1 cellular context compared by ENCODE assay signal in the genomic region with DNA sequence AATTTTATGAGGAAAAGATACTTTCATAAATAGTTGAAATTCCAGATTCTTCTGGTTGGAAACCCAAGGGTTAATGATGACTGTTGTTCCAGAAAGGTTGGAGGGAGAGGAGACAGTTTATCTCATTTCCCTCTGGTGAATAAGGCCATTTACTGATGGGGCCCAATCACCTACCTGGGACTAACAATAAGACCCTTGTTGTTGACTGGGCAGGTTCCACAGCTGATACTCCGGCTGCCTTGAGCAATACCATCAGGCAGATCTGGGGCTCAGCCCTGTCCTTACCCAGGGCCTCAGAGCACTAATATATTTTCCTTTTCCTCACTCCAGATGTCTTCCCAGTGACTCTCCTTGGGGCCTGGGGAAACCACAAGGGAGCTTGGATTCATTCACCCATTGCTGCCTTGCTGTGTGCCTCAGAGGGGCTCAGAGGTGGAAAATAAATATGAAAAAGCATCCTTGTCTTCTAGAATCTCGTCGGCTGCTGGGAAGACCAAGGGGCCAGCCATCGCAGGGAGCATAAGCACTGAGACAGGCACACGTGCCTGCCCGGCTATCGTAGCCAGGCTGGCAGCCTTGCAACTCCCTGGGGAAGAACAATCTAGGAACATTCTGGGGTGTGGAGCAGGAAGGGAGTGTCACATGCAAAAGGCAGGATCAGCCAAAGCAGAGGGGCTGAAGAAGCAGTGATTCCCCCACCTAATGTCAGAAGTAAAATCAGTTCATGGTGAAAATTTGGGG.
TF ChIP-seq lines count a peak whose summit lies in the region.

No MANE protein-coding gene starts in this region.

TF ChIP-seq in HepG2, 621 proteins besides CTCF, POLR2A, EP300 and RAD21 (continued from another document and continues in another):
- no peak for TF ChIP-seq ZNF264 (CRISPR knock-in tag; IDR thresholded peaks at IDR 0.05)
- TF ChIP-seq, protein P1, sequence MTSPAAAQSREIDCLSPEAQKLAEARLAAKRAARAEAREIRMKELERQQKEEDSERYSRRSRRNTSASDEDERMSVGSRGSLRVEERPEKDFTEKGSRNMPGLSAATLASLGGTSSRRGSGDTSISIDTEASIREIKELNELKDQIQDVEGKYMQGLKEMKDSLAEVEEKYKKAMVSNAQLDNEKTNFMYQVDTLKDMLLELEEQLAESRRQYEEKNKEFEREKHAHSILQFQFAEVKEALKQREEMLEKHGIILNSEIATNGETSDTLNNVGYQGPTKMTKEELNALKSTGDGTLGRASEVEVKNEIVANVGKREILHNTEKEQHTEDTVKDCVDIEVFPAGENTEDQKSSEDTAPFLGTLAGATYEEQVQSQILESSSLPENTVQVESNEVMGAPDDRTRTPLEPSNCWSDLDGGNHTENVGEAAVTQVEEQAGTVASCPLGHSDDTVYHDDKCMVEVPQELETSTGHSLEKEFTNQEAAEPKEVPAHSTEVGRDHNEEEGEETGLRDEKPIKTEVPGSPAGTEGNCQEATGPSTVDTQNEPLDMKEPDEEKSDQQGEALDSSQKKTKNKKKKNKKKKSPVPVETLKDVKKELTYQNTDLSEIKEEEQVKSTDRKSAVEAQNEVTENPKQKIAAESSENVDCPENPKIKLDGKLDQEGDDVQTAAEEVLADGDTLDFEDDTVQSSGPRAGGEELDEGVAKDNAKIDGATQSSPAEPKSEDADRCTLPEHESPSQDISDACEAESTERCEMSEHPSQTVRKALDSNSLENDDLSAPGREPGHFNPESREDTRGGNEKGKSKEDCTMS (CRISPR knock-in tag; conservative IDR thresholded peaks at IDR 0.05), result no peak
- TF ChIP-seq MEIS2 (CRISPR knock-in tag; IDR thresholded peaks at IDR 0.05), result no peak
- no peak for TF ChIP-seq TSC22D2 (CRISPR knock-in tag; IDR thresholded peaks at IDR 0.05; ENCODE audit: borderline replicate concordance)
- no peak for TF ChIP-seq SRF (IDR thresholded peaks at IDR 0.05; ENCODE audit: low read depth, low read length)
- TF ChIP-seq, protein P2, sequence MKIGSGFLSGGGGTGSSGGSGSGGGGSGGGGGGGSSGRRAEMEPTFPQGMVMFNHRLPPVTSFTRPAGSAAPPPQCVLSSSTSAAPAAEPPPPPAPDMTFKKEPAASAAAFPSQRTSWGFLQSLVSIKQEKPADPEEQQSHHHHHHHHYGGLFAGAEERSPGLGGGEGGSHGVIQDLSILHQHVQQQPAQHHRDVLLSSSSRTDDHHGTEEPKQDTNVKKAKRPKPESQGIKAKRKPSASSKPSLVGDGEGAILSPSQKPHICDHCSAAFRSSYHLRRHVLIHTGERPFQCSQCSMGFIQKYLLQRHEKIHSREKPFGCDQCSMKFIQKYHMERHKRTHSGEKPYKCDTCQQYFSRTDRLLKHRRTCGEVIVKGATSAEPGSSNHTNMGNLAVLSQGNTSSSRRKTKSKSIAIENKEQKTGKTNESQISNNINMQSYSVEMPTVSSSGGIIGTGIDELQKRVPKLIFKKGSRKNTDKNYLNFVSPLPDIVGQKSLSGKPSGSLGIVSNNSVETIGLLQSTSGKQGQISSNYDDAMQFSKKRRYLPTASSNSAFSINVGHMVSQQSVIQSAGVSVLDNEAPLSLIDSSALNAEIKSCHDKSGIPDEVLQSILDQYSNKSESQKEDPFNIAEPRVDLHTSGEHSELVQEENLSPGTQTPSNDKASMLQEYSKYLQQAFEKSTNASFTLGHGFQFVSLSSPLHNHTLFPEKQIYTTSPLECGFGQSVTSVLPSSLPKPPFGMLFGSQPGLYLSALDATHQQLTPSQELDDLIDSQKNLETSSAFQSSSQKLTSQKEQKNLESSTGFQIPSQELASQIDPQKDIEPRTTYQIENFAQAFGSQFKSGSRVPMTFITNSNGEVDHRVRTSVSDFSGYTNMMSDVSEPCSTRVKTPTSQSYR (CRISPR knock-in tag; IDR thresholded peaks at IDR 0.05; ENCODE audit: borderline replicate concordance), result no peak
- no peak for TF ChIP-seq ZNF891 (CRISPR knock-in tag; IDR thresholded peaks at IDR 0.05)
- no peak for TF ChIP-seq NFATC3 (CRISPR knock-in tag; IDR thresholded peaks at IDR 0.05)
- no peak for TF ChIP-seq PHB2 (IDR thresholded peaks at IDR 0.05; ENCODE audit: partially characterized antibody)
- no peak for TF ChIP-seq ZNF841 (CRISPR knock-in tag; IDR thresholded peaks at IDR 0.05; ENCODE audit: borderline replicate concordance)
- no peak for TF ChIP-seq IRF2 (CRISPR knock-in tag; IDR thresholded peaks at IDR 0.05)
- no peak for TF ChIP-seq ZNF773 (CRISPR knock-in tag; IDR thresholded peaks at IDR 0.05; ENCODE audit: borderline replicate concordance)
- no peak for TF ChIP-seq PTBP1 (IDR thresholded peaks at IDR 0.05; ENCODE audit: low read depth, low read length, poor library complexity, severe bottlenecking)
- no peak for TF ChIP-seq RBFOX2 (IDR thresholded peaks at IDR 0.05; ENCODE audit: low read depth, low read length)
- no peak for TF ChIP-seq ZNF33A (CRISPR knock-in tag; IDR thresholded peaks at IDR 0.05; ENCODE audit: borderline replicate concordance)
- TF ChIP-seq, protein P3, sequence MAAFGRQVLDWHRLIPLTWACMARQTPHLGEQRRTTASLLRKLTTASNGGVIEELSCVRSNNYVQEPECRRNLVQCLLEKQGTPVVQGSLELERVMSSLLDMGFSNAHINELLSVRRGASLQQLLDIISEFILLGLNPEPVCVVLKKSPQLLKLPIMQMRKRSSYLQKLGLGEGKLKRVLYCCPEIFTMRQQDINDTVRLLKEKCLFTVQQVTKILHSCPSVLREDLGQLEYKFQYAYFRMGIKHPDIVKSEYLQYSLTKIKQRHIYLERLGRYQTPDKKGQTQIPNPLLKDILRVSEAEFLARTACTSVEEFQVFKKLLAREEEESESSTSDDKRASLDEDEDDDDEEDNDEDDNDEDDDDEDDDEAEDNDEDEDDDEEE (CRISPR knock-in tag; IDR thresholded peaks at IDR 0.05), result no peak
- TF ChIP-seq, protein P4, sequence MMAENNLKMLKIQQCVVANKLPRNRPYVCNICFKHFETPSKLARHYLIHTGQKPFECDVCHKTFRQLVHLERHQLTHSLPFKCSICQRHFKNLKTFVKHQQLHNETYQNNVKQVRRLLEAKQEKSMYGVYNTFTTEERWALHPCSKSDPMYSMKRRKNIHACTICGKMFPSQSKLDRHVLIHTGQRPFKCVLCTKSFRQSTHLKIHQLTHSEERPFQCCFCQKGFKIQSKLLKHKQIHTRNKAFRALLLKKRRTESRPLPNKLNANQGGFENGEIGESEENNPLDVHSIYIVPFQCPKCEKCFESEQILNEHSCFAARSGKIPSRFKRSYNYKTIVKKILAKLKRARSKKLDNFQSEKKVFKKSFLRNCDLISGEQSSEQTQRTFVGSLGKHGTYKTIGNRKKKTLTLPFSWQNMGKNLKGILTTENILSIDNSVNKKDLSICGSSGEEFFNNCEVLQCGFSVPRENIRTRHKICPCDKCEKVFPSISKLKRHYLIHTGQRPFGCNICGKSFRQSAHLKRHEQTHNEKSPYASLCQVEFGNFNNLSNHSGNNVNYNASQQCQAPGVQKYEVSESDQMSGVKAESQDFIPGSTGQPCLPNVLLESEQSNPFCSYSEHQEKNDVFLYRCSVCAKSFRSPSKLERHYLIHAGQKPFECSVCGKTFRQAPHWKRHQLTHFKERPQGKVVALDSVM (CRISPR knock-in tag; IDR thresholded peaks at IDR 0.05), result no peak
- no peak for TF ChIP-seq GABPB1 (CRISPR knock-in tag; IDR thresholded peaks at IDR 0.05)
- TF ChIP-seq PITX1 (CRISPR knock-in tag; IDR thresholded peaks at IDR 0.05), result no peak
- TF ChIP-seq, protein P5, sequence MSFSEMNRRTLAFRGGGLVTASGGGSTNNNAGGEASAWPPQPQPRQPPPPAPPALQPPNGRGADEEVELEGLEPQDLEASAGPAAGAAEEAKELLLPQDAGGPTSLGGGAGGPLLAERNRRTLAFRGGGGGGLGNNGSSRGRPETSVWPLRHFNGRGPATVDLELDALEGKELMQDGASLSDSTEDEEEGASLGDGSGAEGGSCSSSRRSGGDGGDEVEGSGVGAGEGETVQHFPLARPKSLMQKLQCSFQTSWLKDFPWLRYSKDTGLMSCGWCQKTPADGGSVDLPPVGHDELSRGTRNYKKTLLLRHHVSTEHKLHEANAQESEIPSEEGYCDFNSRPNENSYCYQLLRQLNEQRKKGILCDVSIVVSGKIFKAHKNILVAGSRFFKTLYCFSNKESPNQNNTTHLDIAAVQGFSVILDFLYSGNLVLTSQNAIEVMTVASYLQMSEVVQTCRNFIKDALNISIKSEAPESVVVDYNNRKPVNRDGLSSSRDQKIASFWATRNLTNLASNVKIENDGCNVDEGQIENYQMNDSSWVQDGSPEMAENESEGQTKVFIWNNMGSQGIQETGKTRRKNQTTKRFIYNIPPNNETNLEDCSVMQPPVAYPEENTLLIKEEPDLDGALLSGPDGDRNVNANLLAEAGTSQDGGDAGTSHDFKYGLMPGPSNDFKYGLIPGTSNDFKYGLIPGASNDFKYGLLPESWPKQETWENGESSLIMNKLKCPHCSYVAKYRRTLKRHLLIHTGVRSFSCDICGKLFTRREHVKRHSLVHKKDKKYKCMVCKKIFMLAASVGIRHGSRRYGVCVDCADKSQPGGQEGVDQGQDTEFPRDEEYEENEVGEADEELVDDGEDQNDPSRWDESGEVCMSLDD (CRISPR knock-in tag; IDR thresholded peaks at IDR 0.05; ENCODE audit: borderline replicate concordance), result no peak
- no peak for TF ChIP-seq ZNF720 (CRISPR knock-in tag; IDR thresholded peaks at IDR 0.05)
- TF ChIP-seq PHF5A (CRISPR knock-in tag; IDR thresholded peaks at IDR 0.05; ENCODE audit: low read depth, unreplicated experiment), result no peak
- TF ChIP-seq ZNF776 (CRISPR knock-in tag; IDR thresholded peaks at IDR 0.05), result no peak
- no peak for TF ChIP-seq REPIN1 (CRISPR knock-in tag; IDR thresholded peaks at IDR 0.05; ENCODE audit: borderline replicate concordance, low read depth)
- TF ChIP-seq HMGA1 (CRISPR knock-in tag; conservative IDR thresholded peaks at IDR 0.05), result no peak
- TF ChIP-seq CEBPG (CRISPR knock-in tag; IDR thresholded peaks at IDR 0.05), result peak; percentile 91
- TF ChIP-seq GATAD2A (CRISPR knock-in tag; IDR thresholded peaks at IDR 0.05), result peak; percentile 58
- TF ChIP-seq, protein P6, sequence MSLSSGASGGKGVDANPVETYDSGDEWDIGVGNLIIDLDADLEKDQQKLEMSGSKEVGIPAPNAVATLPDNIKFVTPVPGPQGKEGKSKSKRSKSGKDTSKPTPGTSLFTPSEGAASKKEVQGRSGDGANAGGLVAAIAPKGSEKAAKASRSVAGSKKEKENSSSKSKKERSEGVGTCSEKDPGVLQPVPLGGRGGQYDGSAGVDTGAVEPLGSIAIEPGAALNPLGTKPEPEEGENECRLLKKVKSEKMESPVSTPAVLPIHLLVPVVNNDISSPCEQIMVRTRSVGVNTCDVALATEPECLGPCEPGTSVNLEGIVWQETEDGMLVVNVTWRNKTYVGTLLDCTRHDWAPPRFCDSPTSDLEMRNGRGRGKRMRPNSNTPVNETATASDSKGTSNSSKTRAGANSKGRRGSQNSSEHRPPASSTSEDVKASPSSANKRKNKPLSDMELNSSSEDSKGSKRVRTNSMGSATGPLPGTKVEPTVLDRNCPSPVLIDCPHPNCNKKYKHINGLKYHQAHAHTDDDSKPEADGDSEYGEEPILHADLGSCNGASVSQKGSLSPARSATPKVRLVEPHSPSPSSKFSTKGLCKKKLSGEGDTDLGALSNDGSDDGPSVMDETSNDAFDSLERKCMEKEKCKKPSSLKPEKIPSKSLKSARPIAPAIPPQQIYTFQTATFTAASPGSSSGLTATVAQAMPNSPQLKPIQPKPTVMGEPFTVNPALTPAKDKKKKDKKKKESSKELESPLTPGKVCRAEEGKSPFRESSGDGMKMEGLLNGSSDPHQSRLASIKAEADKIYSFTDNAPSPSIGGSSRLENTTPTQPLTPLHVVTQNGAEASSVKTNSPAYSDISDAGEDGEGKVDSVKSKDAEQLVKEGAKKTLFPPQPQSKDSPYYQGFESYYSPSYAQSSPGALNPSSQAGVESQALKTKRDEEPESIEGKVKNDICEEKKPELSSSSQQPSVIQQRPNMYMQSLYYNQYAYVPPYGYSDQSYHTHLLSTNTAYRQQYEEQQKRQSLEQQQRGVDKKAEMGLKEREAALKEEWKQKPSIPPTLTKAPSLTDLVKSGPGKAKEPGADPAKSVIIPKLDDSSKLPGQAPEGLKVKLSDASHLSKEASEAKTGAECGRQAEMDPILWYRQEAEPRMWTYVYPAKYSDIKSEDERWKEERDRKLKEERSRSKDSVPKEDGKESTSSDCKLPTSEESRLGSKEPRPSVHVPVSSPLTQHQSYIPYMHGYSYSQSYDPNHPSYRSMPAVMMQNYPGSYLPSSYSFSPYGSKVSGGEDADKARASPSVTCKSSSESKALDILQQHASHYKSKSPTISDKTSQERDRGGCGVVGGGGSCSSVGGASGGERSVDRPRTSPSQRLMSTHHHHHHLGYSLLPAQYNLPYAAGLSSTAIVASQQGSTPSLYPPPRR (CRISPR knock-in tag; IDR thresholded peaks at IDR 0.05; ENCODE audit: borderline replicate concordance), result no peak
- no peak for TF ChIP-seq ZNF17 (CRISPR knock-in tag; IDR thresholded peaks at IDR 0.05)
- TF ChIP-seq, protein P7, sequence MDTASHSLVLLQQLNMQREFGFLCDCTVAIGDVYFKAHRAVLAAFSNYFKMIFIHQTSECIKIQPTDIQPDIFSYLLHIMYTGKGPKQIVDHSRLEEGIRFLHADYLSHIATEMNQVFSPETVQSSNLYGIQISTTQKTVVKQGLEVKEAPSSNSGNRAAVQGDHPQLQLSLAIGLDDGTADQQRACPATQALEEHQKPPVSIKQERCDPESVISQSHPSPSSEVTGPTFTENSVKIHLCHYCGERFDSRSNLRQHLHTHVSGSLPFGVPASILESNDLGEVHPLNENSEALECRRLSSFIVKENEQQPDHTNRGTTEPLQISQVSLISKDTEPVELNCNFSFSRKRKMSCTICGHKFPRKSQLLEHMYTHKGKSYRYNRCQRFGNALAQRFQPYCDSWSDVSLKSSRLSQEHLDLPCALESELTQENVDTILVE (CRISPR knock-in tag; IDR thresholded peaks at IDR 0.05), result no peak
- no peak for TF ChIP-seq ZNF749 (CRISPR knock-in tag; IDR thresholded peaks at IDR 0.05; ENCODE audit: borderline replicate concordance)
- TF ChIP-seq ZNF510 (CRISPR knock-in tag; IDR thresholded peaks at IDR 0.05; ENCODE audit: low read depth), result no peak
- TF ChIP-seq ZFP36L2 (CRISPR knock-in tag; IDR thresholded peaks at IDR 0.05), result no peak
- no peak for TF ChIP-seq SRSF4 (IDR thresholded peaks at IDR 0.05; ENCODE audit: low read depth, low read length, poor library complexity, severe bottlenecking)
- no peak for TF ChIP-seq STAG1 (CRISPR knock-in tag; IDR thresholded peaks at IDR 0.05)
- no peak for TF ChIP-seq SMARCC2 (IDR thresholded peaks at IDR 0.05)
- no peak for TF ChIP-seq SAFB2 (CRISPR knock-in tag; IDR thresholded peaks at IDR 0.05; ENCODE audit: borderline replicate concordance, low read depth)
- no peak for TF ChIP-seq NCOA5 (CRISPR knock-in tag; IDR thresholded peaks at IDR 0.05)
- TF ChIP-seq ZNF235 (CRISPR knock-in tag; IDR thresholded peaks at IDR 0.05; ENCODE audit: borderline replicate concordance), result no peak
- TF ChIP-seq TCF12 (IDR thresholded peaks at IDR 0.05), result no peak
- no peak for TF ChIP-seq TCF12 (CRISPR knock-in tag; IDR thresholded peaks at IDR 0.05)
- TF ChIP-seq, protein P8, sequence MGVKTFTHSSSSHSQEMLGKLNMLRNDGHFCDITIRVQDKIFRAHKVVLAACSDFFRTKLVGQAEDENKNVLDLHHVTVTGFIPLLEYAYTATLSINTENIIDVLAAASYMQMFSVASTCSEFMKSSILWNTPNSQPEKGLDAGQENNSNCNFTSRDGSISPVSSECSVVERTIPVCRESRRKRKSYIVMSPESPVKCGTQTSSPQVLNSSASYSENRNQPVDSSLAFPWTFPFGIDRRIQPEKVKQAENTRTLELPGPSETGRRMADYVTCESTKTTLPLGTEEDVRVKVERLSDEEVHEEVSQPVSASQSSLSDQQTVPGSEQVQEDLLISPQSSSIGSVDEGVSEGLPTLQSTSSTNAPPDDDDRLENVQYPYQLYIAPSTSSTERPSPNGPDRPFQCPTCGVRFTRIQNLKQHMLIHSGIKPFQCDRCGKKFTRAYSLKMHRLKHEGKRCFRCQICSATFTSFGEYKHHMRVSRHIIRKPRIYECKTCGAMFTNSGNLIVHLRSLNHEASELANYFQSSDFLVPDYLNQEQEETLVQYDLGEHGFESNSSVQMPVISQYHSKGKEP (CRISPR knock-in tag; IDR thresholded peaks at IDR 0.05), result no peak
- TF ChIP-seq ZBTB7A (CRISPR knock-in tag; IDR thresholded peaks at IDR 0.05), result no peak
- TF ChIP-seq JUND (CRISPR knock-in tag; IDR thresholded peaks at IDR 0.05), result no peak
